1 cellular context compared by ENCODE assay signal in the genomic region with DNA sequence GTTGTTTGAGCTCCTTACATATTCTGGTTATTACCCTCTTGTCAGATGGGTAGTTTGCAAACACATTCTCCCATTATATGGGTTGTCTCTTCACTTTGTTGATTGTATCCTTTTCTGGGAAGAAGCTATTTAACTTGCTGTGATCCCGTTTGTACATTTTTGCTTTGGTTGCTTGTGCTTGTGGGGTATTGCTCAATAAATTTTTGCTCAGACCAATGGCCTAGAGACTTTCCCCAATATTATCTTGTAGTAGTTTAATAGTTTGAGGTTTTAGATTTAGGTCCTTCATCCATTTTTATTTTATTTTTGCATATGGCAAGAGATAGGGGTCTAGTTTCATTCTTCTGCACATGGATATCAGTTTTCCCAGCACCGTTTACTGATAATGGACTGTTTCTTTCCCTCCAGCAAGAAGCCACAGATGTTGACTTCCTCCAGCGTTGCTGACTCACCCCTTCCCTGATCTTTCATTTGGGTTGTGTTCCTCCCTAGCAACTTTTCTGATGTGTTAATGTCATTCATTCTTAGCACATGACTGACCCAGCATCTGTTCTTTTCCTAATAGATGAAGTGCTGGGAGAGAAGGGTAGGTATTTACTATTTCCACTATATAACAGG.
A peak's percentile ranks its signal among the peaks of the same experiment; 100 is the strongest.
TF ChIP-seq lines count a peak whose summit lies in the region.

No MANE protein-coding gene starts in this region.

TF ChIP-seq in K562, 482 proteins besides CTCF, POLR2A, EP300 and RAD21 (continued from another document and continues in another):
- TF ChIP-seq, protein P1, sequence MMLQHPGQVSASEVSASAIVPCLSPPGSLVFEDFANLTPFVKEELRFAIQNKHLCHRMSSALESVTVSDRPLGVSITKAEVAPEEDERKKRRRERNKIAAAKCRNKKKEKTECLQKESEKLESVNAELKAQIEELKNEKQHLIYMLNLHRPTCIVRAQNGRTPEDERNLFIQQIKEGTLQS (IDR thresholded peaks at IDR 0.05) = peak; percentile 73; the same call in 1 of the 2 replicates
- TF ChIP-seq, protein P1 (CRISPR knock-in tag; conservative IDR thresholded peaks at IDR 0.05) = no peak
- TF ChIP-seq GATAD2A (IDR thresholded peaks at IDR 0.05) = no peak
- no peak; the same call in 1 of the 2 replicates for TF ChIP-seq CEBPG (CRISPR knock-in tag; IDR thresholded peaks at IDR 0.05)
- peak; percentile 46 to 90; a peak in 3 of 4 replicates for TF ChIP-seq CEBPG (tag; conservative IDR thresholded peaks at IDR 0.05 in 1 of 2, IDR thresholded peaks at IDR 0.05 in 1 of 2)
- peak; percentile 94 for TF ChIP-seq NFE2 (IDR thresholded peaks at IDR 0.05; ENCODE audit: low read depth)
- TF ChIP-seq TAF15 (IDR thresholded peaks at IDR 0.05; ENCODE audit: low read depth, low read length) = no peak
- TF ChIP-seq JUND (IDR thresholded peaks at IDR 0.05; ENCODE audit: borderline replicate concordance, low read depth, low read length) = peak; percentile 87
- peak; percentile 91; the same call in 1 of the 3 replicates for TF ChIP-seq JUND (tag; IDR thresholded peaks at IDR 0.05; ENCODE audit: borderline replicate concordance, low read depth, low read length)
- TF ChIP-seq CBFA2T3 (IDR thresholded peaks at IDR 0.05) = peak; percentile 83
- peak; percentile 59 for TF ChIP-seq TCF3 (CRISPR knock-in tag; IDR thresholded peaks at IDR 0.05)
- TF ChIP-seq, protein P2, sequence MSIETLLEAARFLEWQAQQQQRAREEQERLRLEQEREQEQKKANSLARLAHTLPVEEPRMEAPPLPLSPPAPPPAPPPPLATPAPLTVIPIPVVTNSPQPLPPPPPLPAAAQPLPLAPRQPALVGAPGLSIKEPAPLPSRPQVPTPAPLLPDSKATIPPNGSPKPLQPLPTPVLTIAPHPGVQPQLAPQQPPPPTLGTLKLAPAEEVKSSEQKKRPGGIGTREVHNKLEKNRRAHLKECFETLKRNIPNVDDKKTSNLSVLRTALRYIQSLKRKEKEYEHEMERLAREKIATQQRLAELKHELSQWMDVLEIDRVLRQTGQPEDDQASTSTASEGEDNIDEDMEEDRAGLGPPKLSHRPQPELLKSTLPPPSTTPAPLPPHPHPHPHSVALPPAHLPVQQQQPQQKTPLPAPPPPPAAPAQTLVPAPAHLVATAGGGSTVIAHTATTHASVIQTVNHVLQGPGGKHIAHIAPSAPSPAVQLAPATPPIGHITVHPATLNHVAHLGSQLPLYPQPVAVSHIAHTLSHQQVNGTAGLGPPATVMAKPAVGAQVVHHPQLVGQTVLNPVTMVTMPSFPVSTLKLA (conservative IDR thresholded peaks at IDR 0.05) = 0 out of 4 replicates have a peak, but pooled peaks of 1 of the 2 experiments have one; percentile 30
- peak; percentile 34; the same call in 1 of the 2 replicates for TF ChIP-seq MTA2 (IDR thresholded peaks at IDR 0.05; ENCODE audit: low read depth)
- TF ChIP-seq HDGF (IDR thresholded peaks at IDR 0.05) = no peak
- TF ChIP-seq SMAD1 (IDR thresholded peaks at IDR 0.05; ENCODE audit: low read depth, low read length, partially characterized antibody) = no peak
- no peak for TF ChIP-seq POLR2B (IDR thresholded peaks at IDR 0.05; ENCODE audit: low read depth, partially characterized antibody)
- TF ChIP-seq, protein P3, sequence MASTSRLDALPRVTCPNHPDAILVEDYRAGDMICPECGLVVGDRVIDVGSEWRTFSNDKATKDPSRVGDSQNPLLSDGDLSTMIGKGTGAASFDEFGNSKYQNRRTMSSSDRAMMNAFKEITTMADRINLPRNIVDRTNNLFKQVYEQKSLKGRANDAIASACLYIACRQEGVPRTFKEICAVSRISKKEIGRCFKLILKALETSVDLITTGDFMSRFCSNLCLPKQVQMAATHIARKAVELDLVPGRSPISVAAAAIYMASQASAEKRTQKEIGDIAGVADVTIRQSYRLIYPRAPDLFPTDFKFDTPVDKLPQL (IDR thresholded peaks at IDR 0.05; ENCODE audit: extremely low read depth, insufficient read length) = no peak
- TF ChIP-seq MAFK (IDR thresholded peaks at IDR 0.05; ENCODE audit: low read length) = peak; percentile 73
- TF ChIP-seq, protein P4, sequence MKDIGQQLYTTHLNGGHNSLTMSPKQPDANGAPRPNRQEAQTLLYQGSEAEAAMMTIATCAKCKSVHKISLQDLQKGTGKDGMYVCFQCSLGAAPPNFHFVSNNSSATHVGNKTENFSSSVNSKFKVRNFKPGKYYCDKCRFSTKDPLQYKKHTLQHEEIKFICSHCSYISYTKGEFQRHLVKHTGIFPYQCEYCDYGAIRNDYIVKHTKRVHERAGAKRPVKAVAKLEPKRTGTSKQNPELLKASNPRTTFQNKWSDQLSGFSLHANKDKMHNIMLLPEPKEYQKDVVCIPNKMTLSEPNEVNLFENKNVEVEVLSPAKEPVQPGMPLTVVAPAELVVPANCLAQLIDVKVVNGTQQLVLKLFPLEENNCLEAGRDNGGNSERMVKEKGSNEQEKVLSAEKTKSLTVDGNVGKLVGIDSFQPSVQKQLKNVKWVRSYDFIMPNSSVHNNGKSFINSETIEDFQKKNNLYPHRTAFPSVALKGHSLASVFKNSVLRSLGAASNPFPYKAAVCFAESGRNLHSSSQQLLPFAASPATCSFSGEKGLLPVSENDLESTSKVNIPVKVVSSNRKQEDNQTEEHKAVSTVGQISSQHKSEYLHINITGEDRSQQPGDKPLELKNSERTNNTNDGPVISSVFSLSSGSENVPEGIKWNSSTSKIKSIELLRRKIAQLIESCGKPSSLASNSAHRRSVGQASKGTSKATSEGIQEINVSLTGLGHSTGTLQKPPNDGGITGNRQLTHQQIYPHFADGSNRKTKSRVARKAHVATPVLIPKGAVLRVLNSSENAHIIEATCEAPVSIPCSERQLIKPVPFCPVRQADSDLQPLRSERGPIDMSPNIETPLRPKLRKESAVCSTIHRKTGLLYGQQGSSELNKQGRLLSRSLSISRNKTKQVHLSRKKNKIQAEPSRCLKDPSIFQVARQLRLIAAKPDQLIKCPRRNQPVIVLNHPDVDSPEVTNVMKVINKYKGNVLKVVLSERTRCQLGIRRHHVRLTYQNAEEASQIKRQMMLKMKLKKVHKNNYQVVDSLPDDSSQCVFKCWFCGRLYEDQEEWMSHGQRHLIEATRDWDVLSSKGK (CRISPR knock-in tag; IDR thresholded peaks at IDR 0.05) = no peak
- TF ChIP-seq ZNF239 (CRISPR knock-in tag; IDR thresholded peaks at IDR 0.05) = no peak
- TF ChIP-seq HNRNPLL (IDR thresholded peaks at IDR 0.05; ENCODE audit: low read depth, low read length, poor library complexity, severe bottlenecking) = no peak
- TF ChIP-seq MYBL2 (IDR thresholded peaks at IDR 0.05; ENCODE audit: low read depth) = no peak; the same call in 1 of the 2 replicates
- TF ChIP-seq MYBL2 (CRISPR knock-in tag; IDR thresholded peaks at IDR 0.05; ENCODE audit: borderline replicate concordance) = no peak
- TF ChIP-seq, protein P5, sequence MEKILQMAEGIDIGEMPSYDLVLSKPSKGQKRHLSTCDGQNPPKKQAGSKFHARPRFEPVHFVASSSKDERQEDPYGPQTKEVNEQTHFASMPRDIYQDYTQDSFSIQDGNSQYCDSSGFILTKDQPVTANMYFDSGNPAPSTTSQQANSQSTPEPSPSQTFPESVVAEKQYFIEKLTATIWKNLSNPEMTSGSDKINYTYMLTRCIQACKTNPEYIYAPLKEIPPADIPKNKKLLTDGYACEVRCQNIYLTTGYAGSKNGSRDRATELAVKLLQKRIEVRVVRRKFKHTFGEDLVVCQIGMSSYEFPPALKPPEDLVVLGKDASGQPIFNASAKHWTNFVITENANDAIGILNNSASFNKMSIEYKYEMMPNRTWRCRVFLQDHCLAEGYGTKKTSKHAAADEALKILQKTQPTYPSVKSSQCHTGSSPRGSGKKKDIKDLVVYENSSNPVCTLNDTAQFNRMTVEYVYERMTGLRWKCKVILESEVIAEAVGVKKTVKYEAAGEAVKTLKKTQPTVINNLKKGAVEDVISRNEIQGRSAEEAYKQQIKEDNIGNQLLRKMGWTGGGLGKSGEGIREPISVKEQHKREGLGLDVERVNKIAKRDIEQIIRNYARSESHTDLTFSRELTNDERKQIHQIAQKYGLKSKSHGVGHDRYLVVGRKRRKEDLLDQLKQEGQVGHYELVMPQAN (IDR thresholded peaks at IDR 0.05; ENCODE audit: borderline replicate concordance) = no peak
- no peak for TF ChIP-seq SREBF2 (CRISPR knock-in tag; IDR thresholded peaks at IDR 0.05)
- peak; percentile 57; the same call in 1 of the 2 replicates for TF ChIP-seq ZNF134 (CRISPR knock-in tag; conservative IDR thresholded peaks at IDR 0.05)
- TF ChIP-seq TOE1 (IDR thresholded peaks at IDR 0.05; ENCODE audit: borderline replicate concordance) = 0 out of 2 replicates have a peak, but pooled peaks have one; percentile 21
- no peak for TF ChIP-seq TOE1 (CRISPR knock-in tag; IDR thresholded peaks at IDR 0.05; ENCODE audit: borderline replicate concordance, low read depth)
- TF ChIP-seq, protein P6, sequence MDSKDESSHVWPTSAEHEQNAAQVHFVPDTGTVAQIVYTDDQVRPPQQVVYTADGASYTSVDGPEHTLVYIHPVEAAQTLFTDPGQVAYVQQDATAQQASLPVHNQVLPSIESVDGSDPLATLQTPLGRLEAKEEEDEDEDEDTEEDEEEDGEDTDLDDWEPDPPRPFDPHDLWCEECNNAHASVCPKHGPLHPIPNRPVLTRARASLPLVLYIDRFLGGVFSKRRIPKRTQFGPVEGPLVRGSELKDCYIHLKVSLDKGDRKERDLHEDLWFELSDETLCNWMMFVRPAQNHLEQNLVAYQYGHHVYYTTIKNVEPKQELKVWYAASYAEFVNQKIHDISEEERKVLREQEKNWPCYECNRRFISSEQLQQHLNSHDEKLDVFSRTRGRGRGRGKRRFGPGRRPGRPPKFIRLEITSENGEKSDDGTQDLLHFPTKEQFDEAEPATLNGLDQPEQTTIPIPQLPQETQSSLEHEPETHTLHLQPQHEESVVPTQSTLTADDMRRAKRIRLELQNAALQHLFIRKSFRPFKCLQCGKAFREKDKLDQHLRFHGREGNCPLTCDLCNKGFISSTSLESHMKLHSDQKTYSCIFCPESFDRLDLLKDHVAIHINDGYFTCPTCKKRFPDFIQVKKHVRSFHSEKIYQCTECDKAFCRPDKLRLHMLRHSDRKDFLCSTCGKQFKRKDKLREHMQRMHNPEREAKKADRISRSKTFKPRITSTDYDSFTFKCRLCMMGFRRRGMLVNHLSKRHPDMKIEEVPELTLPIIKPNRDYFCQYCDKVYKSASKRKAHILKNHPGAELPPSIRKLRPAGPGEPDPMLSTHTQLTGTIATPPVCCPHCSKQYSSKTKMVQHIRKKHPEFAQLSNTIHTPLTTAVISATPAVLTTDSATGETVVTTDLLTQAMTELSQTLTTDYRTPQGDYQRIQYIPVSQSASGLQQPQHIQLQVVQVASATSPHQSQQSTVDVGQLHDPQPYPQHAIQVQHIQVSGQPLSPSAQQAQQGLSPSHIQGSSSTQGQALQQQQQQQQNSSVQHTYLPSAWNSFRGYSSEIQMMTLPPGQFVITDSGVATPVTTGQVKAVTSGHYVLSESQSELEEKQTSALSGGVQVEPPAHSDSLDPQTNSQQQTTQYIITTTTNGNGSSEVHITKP (IDR thresholded peaks at IDR 0.05; ENCODE audit: partially characterized antibody) = peak; percentile 31
- peak; percentile 71; the same call in 1 of the 2 replicates for TF ChIP-seq SPI1 (IDR thresholded peaks at IDR 0.05; ENCODE audit: borderline replicate concordance, low read depth, low read length)
- no peak for TF ChIP-seq BDP1 (IDR thresholded peaks at IDR 0.05; ENCODE audit: insufficient read depth, insufficient read length)
- peak; percentile 78 for TF ChIP-seq MAFF (IDR thresholded peaks at IDR 0.05; ENCODE audit: low read length)
- peak in 1 of 2 experiments; percentile 17; a peak in 1 of 4 replicates for TF ChIP-seq KDM1A (IDR thresholded peaks at IDR 0.05)
- no peak for TF ChIP-seq ZNF644 (tag; IDR thresholded peaks at IDR 0.05; ENCODE audit: low read depth)
- TF ChIP-seq DPF2 (IDR thresholded peaks at IDR 0.05) = peak; percentile 86
- TF ChIP-seq SP2 (IDR thresholded peaks at IDR 0.05; ENCODE audit: extremely low read depth, low read depth, low read length, poor library complexity, severe bottlenecking) = no peak
- TF ChIP-seq TRIM28 (IDR thresholded peaks at IDR 0.05) = peak; percentile 67
- TF ChIP-seq CTBP1 (IDR thresholded peaks at IDR 0.05; ENCODE audit: borderline replicate concordance) = peak; percentile 65
- TF ChIP-seq PHF20 (IDR thresholded peaks at IDR 0.05; ENCODE audit: partially characterized antibody) = no peak
- TF ChIP-seq HNRNPL (IDR thresholded peaks at IDR 0.05; ENCODE audit: low read depth, low read length) = no peak
- TF ChIP-seq TAL1 (IDR thresholded peaks at IDR 0.05) = peak; percentile 61
- TF ChIP-seq, protein P7, sequence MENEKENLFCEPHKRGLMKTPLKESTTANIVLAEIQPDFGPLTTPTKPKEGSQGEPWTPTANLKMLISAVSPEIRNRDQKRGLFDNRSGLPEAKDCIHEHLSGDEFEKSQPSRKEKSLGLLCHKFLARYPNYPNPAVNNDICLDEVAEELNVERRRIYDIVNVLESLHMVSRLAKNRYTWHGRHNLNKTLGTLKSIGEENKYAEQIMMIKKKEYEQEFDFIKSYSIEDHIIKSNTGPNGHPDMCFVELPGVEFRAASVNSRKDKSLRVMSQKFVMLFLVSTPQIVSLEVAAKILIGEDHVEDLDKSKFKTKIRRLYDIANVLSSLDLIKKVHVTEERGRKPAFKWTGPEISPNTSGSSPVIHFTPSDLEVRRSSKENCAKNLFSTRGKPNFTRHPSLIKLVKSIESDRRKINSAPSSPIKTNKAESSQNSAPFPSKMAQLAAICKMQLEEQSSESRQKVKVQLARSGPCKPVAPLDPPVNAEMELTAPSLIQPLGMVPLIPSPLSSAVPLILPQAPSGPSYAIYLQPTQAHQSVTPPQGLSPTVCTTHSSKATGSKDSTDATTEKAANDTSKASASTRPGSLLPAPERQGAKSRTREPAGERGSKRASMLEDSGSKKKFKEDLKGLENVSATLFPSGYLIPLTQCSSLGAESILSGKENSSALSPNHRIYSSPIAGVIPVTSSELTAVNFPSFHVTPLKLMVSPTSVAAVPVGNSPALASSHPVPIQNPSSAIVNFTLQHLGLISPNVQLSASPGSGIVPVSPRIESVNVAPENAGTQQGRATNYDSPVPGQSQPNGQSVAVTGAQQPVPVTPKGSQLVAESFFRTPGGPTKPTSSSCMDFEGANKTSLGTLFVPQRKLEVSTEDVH (IDR thresholded peaks at IDR 0.05; ENCODE audit: low read depth, partially characterized antibody) = no peak
- TF ChIP-seq FOSL1 (tag; conservative IDR thresholded peaks at IDR 0.05) = peak; percentile 70
- no peak for TF ChIP-seq FOXJ2 (tag; IDR thresholded peaks at IDR 0.05)
